ENCODE assay signal across 1 cellular context in the genomic region with DNA sequence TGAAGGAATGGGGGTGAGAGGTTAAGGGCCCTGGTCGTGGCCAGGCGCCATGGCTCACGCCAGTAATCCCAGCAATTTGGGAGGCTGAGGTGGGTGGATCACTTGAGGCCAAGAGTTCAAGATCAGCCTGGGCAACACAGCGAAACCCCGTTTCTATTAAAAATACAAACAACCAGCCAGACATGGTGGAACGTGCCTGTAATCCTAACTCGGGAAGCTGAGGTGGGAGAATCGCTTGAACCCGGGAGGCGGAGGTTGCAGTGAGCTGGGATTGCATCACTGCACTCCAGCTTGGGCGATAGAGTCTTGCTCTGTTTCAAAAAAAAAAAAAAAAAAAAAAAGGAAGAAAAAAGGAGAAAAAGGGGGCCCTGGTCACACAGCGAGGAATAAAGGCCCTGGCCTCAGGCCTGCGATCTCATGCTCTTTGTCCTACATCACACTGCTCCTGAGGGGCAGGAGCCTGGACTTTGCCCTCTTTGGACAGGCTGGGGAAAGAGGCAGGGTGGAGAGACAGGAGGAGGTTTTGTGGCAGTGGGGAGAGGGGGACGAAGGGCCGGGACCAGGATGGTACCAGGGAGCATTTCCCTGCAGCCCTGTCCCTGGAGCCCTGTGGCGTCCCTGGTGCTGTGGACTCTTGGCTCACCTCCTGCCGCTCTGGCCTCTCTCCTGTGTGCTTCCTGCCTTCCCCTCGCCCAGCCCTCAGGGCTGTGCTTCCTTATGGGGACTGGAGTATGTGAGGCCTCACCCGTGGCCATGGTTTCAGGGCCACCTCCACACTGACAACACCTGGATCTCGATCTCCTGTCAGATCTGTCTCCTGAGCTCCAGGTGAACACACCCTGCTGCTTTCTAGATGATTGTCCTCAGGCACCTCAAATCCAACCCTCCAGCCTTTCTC.
TF ChIP-seq lines count a peak whose summit lies in the region.

No MANE protein-coding gene starts in this region.

TF ChIP-seq in HepG2, 621 proteins besides CTCF, POLR2A, EP300 and RAD21 (continued from another document and continues in another):
- TF ChIP-seq, protein P1, sequence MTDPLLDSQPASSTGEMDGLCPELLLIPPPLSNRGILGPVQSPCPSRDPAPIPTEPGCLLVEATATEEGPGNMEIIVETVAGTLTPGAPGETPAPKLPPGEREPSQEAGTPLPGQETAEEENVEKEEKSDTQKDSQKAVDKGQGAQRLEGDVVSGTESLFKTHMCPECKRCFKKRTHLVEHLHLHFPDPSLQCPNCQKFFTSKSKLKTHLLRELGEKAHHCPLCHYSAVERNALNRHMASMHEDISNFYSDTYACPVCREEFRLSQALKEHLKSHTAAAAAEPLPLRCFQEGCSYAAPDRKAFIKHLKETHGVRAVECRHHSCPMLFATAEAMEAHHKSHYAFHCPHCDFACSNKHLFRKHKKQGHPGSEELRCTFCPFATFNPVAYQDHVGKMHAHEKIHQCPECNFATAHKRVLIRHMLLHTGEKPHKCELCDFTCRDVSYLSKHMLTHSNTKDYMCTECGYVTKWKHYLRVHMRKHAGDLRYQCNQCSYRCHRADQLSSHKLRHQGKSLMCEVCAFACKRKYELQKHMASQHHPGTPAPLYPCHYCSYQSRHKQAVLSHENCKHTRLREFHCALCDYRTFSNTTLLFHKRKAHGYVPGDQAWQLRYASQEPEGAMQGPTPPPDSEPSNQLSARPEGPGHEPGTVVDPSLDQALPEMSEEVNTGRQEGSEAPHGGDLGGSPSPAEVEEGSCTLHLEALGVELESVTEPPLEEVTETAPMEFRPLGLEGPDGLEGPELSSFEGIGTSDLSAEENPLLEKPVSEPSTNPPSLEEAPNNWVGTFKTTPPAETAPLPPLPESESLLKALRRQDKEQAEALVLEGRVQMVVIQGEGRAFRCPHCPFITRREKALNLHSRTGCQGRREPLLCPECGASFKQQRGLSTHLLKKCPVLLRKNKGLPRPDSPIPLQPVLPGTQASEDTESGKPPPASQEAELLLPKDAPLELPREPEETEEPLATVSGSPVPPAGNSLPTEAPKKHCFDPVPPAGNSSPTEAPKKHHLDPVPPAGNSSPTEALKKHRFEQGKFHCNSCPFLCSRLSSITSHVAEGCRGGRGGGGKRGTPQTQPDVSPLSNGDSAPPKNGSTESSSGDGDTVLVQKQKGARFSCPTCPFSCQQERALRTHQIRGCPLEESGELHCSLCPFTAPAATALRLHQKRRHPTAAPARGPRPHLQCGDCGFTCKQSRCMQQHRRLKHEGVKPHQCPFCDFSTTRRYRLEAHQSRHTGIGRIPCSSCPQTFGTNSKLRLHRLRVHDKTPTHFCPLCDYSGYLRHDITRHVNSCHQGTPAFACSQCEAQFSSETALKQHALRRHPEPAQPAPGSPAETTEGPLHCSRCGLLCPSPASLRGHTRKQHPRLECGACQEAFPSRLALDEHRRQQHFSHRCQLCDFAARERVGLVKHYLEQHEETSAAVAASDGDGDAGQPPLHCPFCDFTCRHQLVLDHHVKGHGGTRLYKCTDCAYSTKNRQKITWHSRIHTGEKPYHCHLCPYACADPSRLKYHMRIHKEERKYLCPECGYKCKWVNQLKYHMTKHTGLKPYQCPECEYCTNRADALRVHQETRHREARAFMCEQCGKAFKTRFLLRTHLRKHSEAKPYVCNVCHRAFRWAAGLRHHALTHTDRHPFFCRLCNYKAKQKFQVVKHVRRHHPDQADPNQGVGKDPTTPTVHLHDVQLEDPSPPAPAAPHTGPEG (CRISPR knock-in tag; IDR thresholded peaks at IDR 0.05), result no peak
- peak; percentile 40; the same call in 1 of the 2 replicates for TF ChIP-seq ZBTB3 (CRISPR knock-in tag; IDR thresholded peaks at IDR 0.05; ENCODE audit: borderline replicate concordance, low read depth)
- TF ChIP-seq NCOA2 (CRISPR knock-in tag; IDR thresholded peaks at IDR 0.05), result peak; percentile 70
- TF ChIP-seq ZNF34 (CRISPR knock-in tag; IDR thresholded peaks at IDR 0.05; ENCODE audit: borderline replicate concordance), result no peak
- peak; percentile 85 for TF ChIP-seq SAP130 (CRISPR knock-in tag; IDR thresholded peaks at IDR 0.05; ENCODE audit: low read depth)
- TF ChIP-seq, protein P2, sequence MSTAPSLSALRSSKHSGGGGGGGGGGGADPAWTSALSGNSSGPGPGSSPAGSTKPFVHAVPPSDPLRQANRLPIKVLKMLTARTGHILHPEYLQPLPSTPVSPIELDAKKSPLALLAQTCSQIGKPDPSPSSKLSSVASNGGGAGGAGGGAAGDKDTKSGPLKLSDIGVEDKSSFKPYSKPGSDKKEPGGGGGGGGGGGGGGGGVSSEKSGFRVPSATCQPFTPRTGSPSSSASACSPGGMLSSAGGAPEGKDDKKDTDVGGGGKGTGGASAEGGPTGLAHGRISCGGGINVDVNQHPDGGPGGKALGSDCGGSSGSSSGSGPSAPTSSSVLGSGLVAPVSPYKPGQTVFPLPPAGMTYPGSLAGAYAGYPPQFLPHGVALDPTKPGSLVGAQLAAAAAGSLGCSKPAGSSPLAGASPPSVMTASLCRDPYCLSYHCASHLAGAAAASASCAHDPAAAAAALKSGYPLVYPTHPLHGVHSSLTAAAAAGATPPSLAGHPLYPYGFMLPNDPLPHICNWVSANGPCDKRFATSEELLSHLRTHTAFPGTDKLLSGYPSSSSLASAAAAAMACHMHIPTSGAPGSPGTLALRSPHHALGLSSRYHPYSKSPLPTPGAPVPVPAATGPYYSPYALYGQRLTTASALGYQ (CRISPR knock-in tag; IDR thresholded peaks at IDR 0.05), result no peak; the same call in 1 of the 2 replicates
- TF ChIP-seq REPIN1 (CRISPR knock-in tag; IDR thresholded peaks at IDR 0.05; ENCODE audit: borderline replicate concordance, low read depth), result peak; percentile 83
- no peak for TF ChIP-seq ZFP36L2 (CRISPR knock-in tag; IDR thresholded peaks at IDR 0.05)
- 0 out of 2 replicates have a peak, but pooled peaks have one; percentile 43 for TF ChIP-seq ADNP (CRISPR knock-in tag; IDR thresholded peaks at IDR 0.05)
- TF ChIP-seq ATRX (CRISPR knock-in tag; IDR thresholded peaks at IDR 0.05; ENCODE audit: borderline replicate concordance), result no peak
- no peak for TF ChIP-seq ZNF354B (CRISPR knock-in tag; IDR thresholded peaks at IDR 0.05)
- TF ChIP-seq HDAC1 (CRISPR knock-in tag; IDR thresholded peaks at IDR 0.05), result peak; percentile 85
- TF ChIP-seq, protein P3, sequence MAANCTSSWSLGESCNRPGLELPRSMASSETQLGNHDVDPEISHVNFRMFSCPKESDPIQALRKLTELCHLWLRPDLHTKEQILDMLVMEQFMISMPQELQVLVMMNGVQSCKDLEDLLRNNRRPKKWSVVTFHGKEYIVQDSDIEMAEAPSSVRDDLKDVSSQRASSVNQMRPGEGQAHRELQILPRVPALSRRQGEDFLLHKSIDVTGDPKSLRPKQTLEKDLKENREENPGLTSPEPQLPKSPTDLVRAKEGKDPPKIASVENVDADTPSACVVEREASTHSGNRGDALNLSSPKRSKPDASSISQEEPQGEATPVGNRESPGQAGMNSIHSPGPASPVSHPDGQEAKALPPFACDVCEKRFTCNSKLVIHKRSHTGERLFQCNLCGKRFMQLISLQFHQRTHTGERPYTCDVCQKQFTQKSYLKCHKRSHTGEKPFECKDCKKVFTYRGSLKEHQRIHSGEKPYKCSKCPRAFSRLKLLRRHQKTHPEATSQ (CRISPR knock-in tag; IDR thresholded peaks at IDR 0.05; ENCODE audit: borderline replicate concordance), result no peak
- peak; percentile 64; the same call in 1 of the 2 replicates for TF ChIP-seq WIZ (CRISPR knock-in tag; IDR thresholded peaks at IDR 0.05)
- TF ChIP-seq ZMYM3 (CRISPR knock-in tag; IDR thresholded peaks at IDR 0.05), result peak; percentile 73
- peak; percentile 48 for TF ChIP-seq ZNF225 (CRISPR knock-in tag; IDR thresholded peaks at IDR 0.05)
- TF ChIP-seq ZNF768 (CRISPR knock-in tag; IDR thresholded peaks at IDR 0.05), result peak; percentile 74
- no peak; the same call in 1 of the 2 replicates for TF ChIP-seq DNMT3B (CRISPR knock-in tag; conservative IDR thresholded peaks at IDR 0.05)
- no peak; the same call in 1 of the 2 replicates for TF ChIP-seq GATA4 (IDR thresholded peaks at IDR 0.05; ENCODE audit: borderline replicate concordance, low read depth)
- TF ChIP-seq CHCHD3 (CRISPR knock-in tag; IDR thresholded peaks at IDR 0.05), result no peak
- no peak for TF ChIP-seq MBD4 (IDR thresholded peaks at IDR 0.05; ENCODE audit: borderline replicate concordance, low read length)
- TF ChIP-seq, protein P4, sequence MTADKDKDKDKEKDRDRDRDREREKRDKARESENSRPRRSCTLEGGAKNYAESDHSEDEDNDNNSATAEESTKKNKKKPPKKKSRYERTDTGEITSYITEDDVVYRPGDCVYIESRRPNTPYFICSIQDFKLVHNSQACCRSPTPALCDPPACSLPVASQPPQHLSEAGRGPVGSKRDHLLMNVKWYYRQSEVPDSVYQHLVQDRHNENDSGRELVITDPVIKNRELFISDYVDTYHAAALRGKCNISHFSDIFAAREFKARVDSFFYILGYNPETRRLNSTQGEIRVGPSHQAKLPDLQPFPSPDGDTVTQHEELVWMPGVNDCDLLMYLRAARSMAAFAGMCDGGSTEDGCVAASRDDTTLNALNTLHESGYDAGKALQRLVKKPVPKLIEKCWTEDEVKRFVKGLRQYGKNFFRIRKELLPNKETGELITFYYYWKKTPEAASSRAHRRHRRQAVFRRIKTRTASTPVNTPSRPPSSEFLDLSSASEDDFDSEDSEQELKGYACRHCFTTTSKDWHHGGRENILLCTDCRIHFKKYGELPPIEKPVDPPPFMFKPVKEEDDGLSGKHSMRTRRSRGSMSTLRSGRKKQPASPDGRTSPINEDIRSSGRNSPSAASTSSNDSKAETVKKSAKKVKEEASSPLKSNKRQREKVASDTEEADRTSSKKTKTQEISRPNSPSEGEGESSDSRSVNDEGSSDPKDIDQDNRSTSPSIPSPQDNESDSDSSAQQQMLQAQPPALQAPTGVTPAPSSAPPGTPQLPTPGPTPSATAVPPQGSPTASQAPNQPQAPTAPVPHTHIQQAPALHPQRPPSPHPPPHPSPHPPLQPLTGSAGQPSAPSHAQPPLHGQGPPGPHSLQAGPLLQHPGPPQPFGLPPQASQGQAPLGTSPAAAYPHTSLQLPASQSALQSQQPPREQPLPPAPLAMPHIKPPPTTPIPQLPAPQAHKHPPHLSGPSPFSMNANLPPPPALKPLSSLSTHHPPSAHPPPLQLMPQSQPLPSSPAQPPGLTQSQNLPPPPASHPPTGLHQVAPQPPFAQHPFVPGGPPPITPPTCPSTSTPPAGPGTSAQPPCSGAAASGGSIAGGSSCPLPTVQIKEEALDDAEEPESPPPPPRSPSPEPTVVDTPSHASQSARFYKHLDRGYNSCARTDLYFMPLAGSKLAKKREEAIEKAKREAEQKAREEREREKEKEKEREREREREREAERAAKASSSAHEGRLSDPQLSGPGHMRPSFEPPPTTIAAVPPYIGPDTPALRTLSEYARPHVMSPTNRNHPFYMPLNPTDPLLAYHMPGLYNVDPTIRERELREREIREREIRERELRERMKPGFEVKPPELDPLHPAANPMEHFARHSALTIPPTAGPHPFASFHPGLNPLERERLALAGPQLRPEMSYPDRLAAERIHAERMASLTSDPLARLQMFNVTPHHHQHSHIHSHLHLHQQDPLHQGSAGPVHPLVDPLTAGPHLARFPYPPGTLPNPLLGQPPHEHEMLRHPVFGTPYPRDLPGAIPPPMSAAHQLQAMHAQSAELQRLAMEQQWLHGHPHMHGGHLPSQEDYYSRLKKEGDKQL (CRISPR knock-in tag; IDR thresholded peaks at IDR 0.05; ENCODE audit: low read depth), result no peak
- no peak for TF ChIP-seq ZNF10 (CRISPR knock-in tag; IDR thresholded peaks at IDR 0.05; ENCODE audit: borderline replicate concordance, low read depth)
- no peak for TF ChIP-seq ZNF713 (CRISPR knock-in tag; IDR thresholded peaks at IDR 0.05)
- TF ChIP-seq ATF1 (CRISPR knock-in tag; IDR thresholded peaks at IDR 0.05), result no peak
- no peak for TF ChIP-seq TBX3 (IDR thresholded peaks at IDR 0.05; ENCODE audit: borderline replicate concordance)
- no peak; the same call in 1 of the 2 replicates for TF ChIP-seq BORCS8-MEF2B (CRISPR knock-in tag; IDR thresholded peaks at IDR 0.05)
- TF ChIP-seq ATM (IDR thresholded peaks at IDR 0.05; ENCODE audit: borderline replicate concordance), result no peak
- TF ChIP-seq HNRNPK (IDR thresholded peaks at IDR 0.05; ENCODE audit: low read depth, low read length, poor library complexity, severe bottlenecking), result peak; percentile 35
- TF ChIP-seq RXRA (CRISPR knock-in tag; IDR thresholded peaks at IDR 0.05), result peak; percentile 96
- peak; percentile 44 for TF ChIP-seq MED1 (CRISPR knock-in tag; IDR thresholded peaks at IDR 0.05)
- no peak for TF ChIP-seq MAFG (CRISPR knock-in tag; IDR thresholded peaks at IDR 0.05)
- TF ChIP-seq CREM (IDR thresholded peaks at IDR 0.05), result peak; percentile 69; the same call in 1 of the 2 replicates
- no peak for TF ChIP-seq CREM (CRISPR knock-in tag; IDR thresholded peaks at IDR 0.05)
- TF ChIP-seq ZNF598 (CRISPR knock-in tag; IDR thresholded peaks at IDR 0.05; ENCODE audit: borderline replicate concordance), result peak; percentile 88; the same call in 1 of the 2 replicates
- TF ChIP-seq ZNF547 (CRISPR knock-in tag; IDR thresholded peaks at IDR 0.05), result peak; percentile 42; the same call in 1 of the 2 replicates
- no peak for TF ChIP-seq BRCA1 (CRISPR knock-in tag; IDR thresholded peaks at IDR 0.05)
- TF ChIP-seq, protein P5, sequence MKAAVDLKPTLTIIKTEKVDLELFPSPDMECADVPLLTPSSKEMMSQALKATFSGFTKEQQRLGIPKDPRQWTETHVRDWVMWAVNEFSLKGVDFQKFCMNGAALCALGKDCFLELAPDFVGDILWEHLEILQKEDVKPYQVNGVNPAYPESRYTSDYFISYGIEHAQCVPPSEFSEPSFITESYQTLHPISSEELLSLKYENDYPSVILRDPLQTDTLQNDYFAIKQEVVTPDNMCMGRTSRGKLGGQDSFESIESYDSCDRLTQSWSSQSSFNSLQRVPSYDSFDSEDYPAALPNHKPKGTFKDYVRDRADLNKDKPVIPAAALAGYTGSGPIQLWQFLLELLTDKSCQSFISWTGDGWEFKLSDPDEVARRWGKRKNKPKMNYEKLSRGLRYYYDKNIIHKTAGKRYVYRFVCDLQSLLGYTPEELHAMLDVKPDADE (CRISPR knock-in tag; IDR thresholded peaks at IDR 0.05), result no peak
- peak; percentile 70 for TF ChIP-seq HNRNPL (IDR thresholded peaks at IDR 0.05; ENCODE audit: low read depth, low read length)
- TF ChIP-seq, protein P6, sequence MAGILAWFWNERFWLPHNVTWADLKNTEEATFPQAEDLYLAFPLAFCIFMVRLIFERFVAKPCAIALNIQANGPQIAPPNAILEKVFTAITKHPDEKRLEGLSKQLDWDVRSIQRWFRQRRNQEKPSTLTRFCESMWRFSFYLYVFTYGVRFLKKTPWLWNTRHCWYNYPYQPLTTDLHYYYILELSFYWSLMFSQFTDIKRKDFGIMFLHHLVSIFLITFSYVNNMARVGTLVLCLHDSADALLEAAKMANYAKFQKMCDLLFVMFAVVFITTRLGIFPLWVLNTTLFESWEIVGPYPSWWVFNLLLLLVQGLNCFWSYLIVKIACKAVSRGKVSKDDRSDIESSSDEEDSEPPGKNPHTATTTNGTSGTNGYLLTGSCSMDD (CRISPR knock-in tag; IDR thresholded peaks at IDR 0.05), result no peak
- no peak for TF ChIP-seq NBN (conservative IDR thresholded peaks at IDR 0.05)
- TF ChIP-seq ARHGAP35 (CRISPR knock-in tag; IDR thresholded peaks at IDR 0.05; ENCODE audit: borderline replicate concordance), result peak; percentile 96
- peak; percentile 72; the same call in 1 of the 2 replicates for TF ChIP-seq KDM3A (CRISPR knock-in tag; IDR thresholded peaks at IDR 0.05; ENCODE audit: low read depth)
- TF ChIP-seq ZNF253 (CRISPR knock-in tag; IDR thresholded peaks at IDR 0.05; ENCODE audit: borderline replicate concordance), result peak; percentile 77; the same call in 1 of the 2 replicates
- TF ChIP-seq HOXA5 (CRISPR knock-in tag; IDR thresholded peaks at IDR 0.05), result peak; percentile 49; the same call in 1 of the 2 replicates
- TF ChIP-seq ZSCAN22 (CRISPR knock-in tag; IDR thresholded peaks at IDR 0.05), result no peak
- TF ChIP-seq ELF1 (CRISPR knock-in tag; IDR thresholded peaks at IDR 0.05), result peak; percentile 40; the same call in 1 of the 2 replicates
- TF ChIP-seq BCL6 (CRISPR knock-in tag; IDR thresholded peaks at IDR 0.05), result peak; percentile 41
- 0 out of 2 replicates have a peak, but pooled peaks have one; percentile 35 for TF ChIP-seq ZNF570 (CRISPR knock-in tag; IDR thresholded peaks at IDR 0.05; ENCODE audit: borderline replicate concordance)
